29 cellular contexts compared by ENCODE assay signal in the genomic region with DNA sequence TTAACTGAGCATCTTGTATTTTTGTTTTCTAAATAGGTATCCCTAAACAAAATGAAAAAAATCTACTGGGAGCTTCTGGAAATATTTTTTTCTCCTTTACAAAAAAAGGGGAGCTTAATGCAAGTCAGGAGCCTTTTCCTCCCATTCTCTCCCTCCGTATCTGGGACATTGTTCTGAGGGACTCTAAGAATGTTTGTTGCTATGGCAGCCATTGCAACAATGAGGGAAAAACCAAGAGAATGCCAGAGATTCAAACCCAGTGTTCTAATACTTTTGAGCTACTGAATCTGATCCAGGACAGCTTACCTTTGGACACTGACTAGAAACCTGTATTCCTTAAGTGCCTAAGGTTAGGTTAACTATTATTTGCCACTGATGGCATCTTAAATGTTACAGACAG.
DNase-seq lines count a peak whose midpoint lies in the region; ATAC-seq, FAIRE-seq and TF ChIP-seq lines count a peak whose summit lies in the region.
"Had no signal": no experiment of that assay in that cellular context is flagged by ENCODE, and none has a peak within 500 bp of the region (broad histone marks: within the 10 kb centered on the region; RNA-seq: fewer than 3 reads in every experiment).

No MANE protein-coding gene starts in this region.

- no peak overlapping the region for H2BK5ac ChIP-seq in H1 (ENCODE audit: low read depth, low read length)
- no peak overlapping the region for H2BK5ac ChIP-seq in trophoblast cell (ENCODE audit: low read depth, low read length, poor library complexity)

- H3K4me2 ChIP-seq in H1 (ENCODE audit: insufficient read depth in 1 of 2, low read depth in 2 of 2, low read length in 2 of 2) (peak overlapping the region in 1 of 2 experiments; percentile 30; a peak in 1 of 4 replicates), trophoblast cell (ENCODE audit: low read length) (no peak overlapping the region)
- H3K4me2 ChIP-seq: BLaER1 treated with 17β-estradiol and CSF1 and Interleukin-3, amounts not matched to agents 10 nM and 100 nM had no signal

- H3K27ac ChIP-seq in H1 (ENCODE audit: low read depth, low read length) (no peak overlapping the region), iPS-18a (ENCODE audit: low read length) (peak overlapping the region; percentile 54), trophoblast cell (ENCODE audit: low read depth, low read length) (no peak overlapping the region)
- H3K27ac ChIP-seq: BLaER1 treated with 17β-estradiol and CSF1 and Interleukin-3, amounts not matched to agents 10 nM and 100 nM; epithelial cell of prostate; ovary; right lobe of liver; thoracic aorta; VCaP had no signal

- H3K9ac ChIP-seq in H1 (replicated peaks in 1 of 4; ENCODE audit: extremely low read depth in 1 of 4, low read depth in 3 of 4, low read length in 3 of 4) = no peak overlapping the region
- peak overlapping the region; percentile 37 for H3K9ac ChIP-seq in iPS-18a (ENCODE audit: low read length)
- H3K9ac ChIP-seq in trophoblast cell (ENCODE audit: low read length) = no peak overlapping the region
- H3K9ac ChIP-seq: BLaER1 treated with 17β-estradiol and CSF1 and Interleukin-3, amounts not matched to agents 10 nM and 100 nM had no signal

- intact Hi-C loops in activated CD8-positive, alpha-beta T cell treated with anti-CD3 and anti-CD28 coated beads for 36 hours (cut with micrococcal nuclease) = no loop called here

- no peak overlapping the region for H2AFZ ChIP-seq in H1 (ENCODE audit: low read length)
- H2AFZ ChIP-seq in trophoblast cell (ENCODE audit: insufficient read depth, low read length, poor library complexity) = no peak overlapping the region

- no peak overlapping the region for H4K91ac ChIP-seq in H1 (replicated peaks; ENCODE audit: insufficient read length, low read length)
- H4K91ac ChIP-seq in trophoblast cell (ENCODE audit: low read depth, low read length) = no peak overlapping the region

- H2BK120ac ChIP-seq in H1 (replicated peaks; ENCODE audit: low read depth, low read length) (no peak overlapping the region), trophoblast cell (ENCODE audit: insufficient read depth, low read length, poor library complexity) (no peak overlapping the region)

- no peak overlapping the region for H4K12ac ChIP-seq in trophoblast cell (ENCODE audit: low read depth, low read length)

- H3K4ac ChIP-seq in H1 (replicated peaks; ENCODE audit: insufficient read length, low read depth, low read length) (no peak overlapping the region), trophoblast cell (ENCODE audit: low read depth, low read length) (no peak overlapping the region)

- TF ChIP-seq RAD21 in H1 (IDR thresholded peaks at IDR 0.05 in 1 of 2, conservative IDR thresholded peaks at IDR 0.05 in 1 of 2; ENCODE audit: low read depth in 2 of 2, low read length in 2 of 2) = no peak

- H3K36me3 ChIP-seq in H1 (ENCODE audit: control insufficient read depth in 2 of 4, insufficient read depth in 4 of 4, low read length in 3 of 4) (no peaks in the 10 kb centered on the region), iPS-18a (ENCODE audit: control insufficient read depth, low read depth, low read length) (no peaks in the 10 kb centered on the region), trophoblast cell (ENCODE audit: control insufficient read depth in 1 of 2, insufficient read depth in 2 of 2, low read length in 2 of 2) (no peaks in the 10 kb centered on the region)
- H3K36me3 ChIP-seq: BLaER1 treated with 17β-estradiol and CSF1 and Interleukin-3, amounts not matched to agents 10 nM and 100 nM; ovary; right lobe of liver; thoracic aorta had no signal

- POLR2A ChIA-PET in H1 (lab: Charles Lee; ENCODE audit: partially characterized antibody) = no interaction called here
- POLR2A ChIA-PET in activated CD8-positive, alpha-beta T cell treated with anti-CD3 and anti-CD28 coated beads for 36 hours (lab: Charles Lee) = no interaction called here
- POLR2A ChIA-PET in naive thymus-derived CD8-positive, alpha-beta T cell (lab: Charles Lee) = no interaction called here

- WGBS in H1 (ENCODE audit: extremely low coverage in 1 of 2, insufficient coverage in 1 of 2, insufficient read length in 1 of 2, insufficient replicate concordance in 2 of 2, low coverage in 1 of 2, low lambda C conversion rate in 2 of 2, missing lambda C conversion rate in 1 of 2), 2 experiments = 28% methylated on average over 1 of the region's 1 CpG; no CpG with 5 or more reads in 1 of the 2 experiments
- no CpG with 5 or more reads among the region's 1 CpG for WGBS in trophoblast cell (ENCODE audit: extremely low coverage, insufficient coverage, insufficient read length)

- H4K20me1 ChIP-seq in H1 (replicated peaks in 1 of 2; ENCODE audit: control insufficient read depth in 1 of 2, insufficient read depth in 2 of 2, low read length in 2 of 2) = no peaks in the 10 kb centered on the region
- H4K20me1 ChIP-seq: BLaER1 treated with 17β-estradiol and CSF1 and Interleukin-3, amounts not matched to agents 10 nM and 100 nM had no signal

- no peaks in the 10 kb centered on the region for H3K27me3 Mint-ChIP-seq in activated CD8-positive, alpha-beta T cell treated with anti-CD3 and anti-CD28 coated beads for 36 hours
- no peaks in the 10 kb centered on the region for H3K27me3 Mint-ChIP-seq in naive thymus-derived CD8-positive, alpha-beta T cell
- H3K27me3 Mint-ChIP-seq: activated CD4-positive, alpha-beta T cell treated with anti-CD3 and anti-CD28 coated beads, Interleukin-2, amount 10 ng/mL, durations not matched to agents 7 days and 5 days; activated CD8-positive, alpha-beta memory T cell treated with anti-CD3 and anti-CD28 coated beads, Interleukin-2, amount 10 ng/mL, durations not matched to agents 7 days and 5 days; activated naive CD4-positive, alpha-beta T cell treated with anti-CD3 and anti-CD28 coated beads, Interleukin-2, amount 10 ng/mL, durations not matched to agents 7 days and 5 days; dendritic cell treated with granulocyte-macrophage colony-stimulating factor and Interleukin-4, amounts not matched to agents 40 ng/mL and 50 ng/mL, for 4 days; memory B cell; naive thymus-derived CD4-positive, alpha-beta T cell had no signal

- H3K4me3 ChIP-seq in H1 (ENCODE audit: extremely low read depth in 1 of 4, insufficient read depth in 2 of 4, low read depth in 3 of 4, low read length in 4 of 4) (no peak overlapping the region), iPS-18a (ENCODE audit: low read length) (no peak overlapping the region), trophoblast cell (ENCODE audit: low read depth, low read length) (no peak overlapping the region)
- H3K4me3 ChIP-seq: BLaER1 treated with 17β-estradiol and CSF1 and Interleukin-3, amounts not matched to agents 10 nM and 100 nM; ovary; right lobe of liver; thoracic aorta had no signal

- no peak for TF ChIP-seq CTCF in H1 (IDR thresholded peaks at IDR 0.05; ENCODE audit: control extremely low read depth in 1 of 3, insufficient read depth in 1 of 3, low read depth in 1 of 3, low read length in 3 of 3)
- no peak for TF ChIP-seq CTCF in activated CD8-positive, alpha-beta T cell treated with anti-CD3 and anti-CD28 coated beads for 36 hours (IDR thresholded peaks at IDR 0.05)

- no peak overlapping the region for H3K4me3 Mint-ChIP-seq in activated CD8-positive, alpha-beta T cell treated with anti-CD3 and anti-CD28 coated beads for 36 hours
- H3K4me3 Mint-ChIP-seq in naive thymus-derived CD8-positive, alpha-beta T cell = no peak overlapping the region
- H3K4me3 Mint-ChIP-seq: activated CD4-positive, alpha-beta T cell treated with anti-CD3 and anti-CD28 coated beads, Interleukin-2, amount 10 ng/mL, durations not matched to agents 7 days and 5 days; activated CD8-positive, alpha-beta memory T cell treated with anti-CD3 and anti-CD28 coated beads, Interleukin-2, amount 10 ng/mL, durations not matched to agents 7 days and 5 days; activated naive CD4-positive, alpha-beta T cell treated with anti-CD3 and anti-CD28 coated beads, Interleukin-2, amount 10 ng/mL, durations not matched to agents 7 days and 5 days; activated T-cell treated with anti-CD3 and anti-CD28 coated beads, Interleukin-2, amount 50 U/mL, for 72 hours; dendritic cell treated with granulocyte-macrophage colony-stimulating factor and Interleukin-4, amounts not matched to agents 40 ng/mL and 50 ng/mL, for 4 days; memory B cell; naive thymus-derived CD4-positive, alpha-beta T cell had no signal

- no peak overlapping the region for H4K5ac ChIP-seq in H1 (ENCODE audit: insufficient read length, low read depth, low read length)

- H2AK5ac ChIP-seq in H1 (ENCODE audit: low read depth, low read length) = no peak overlapping the region
- H2AK5ac ChIP-seq in trophoblast cell (ENCODE audit: low read length) = no peak overlapping the region

- CTCF ChIA-PET in H1 (lab: Charles Lee; ENCODE audit: partially characterized antibody) = interaction anchor here (1.0 kb wide), 1 partner anchor 40 kb away, joined by 4 read pairs; no protein-coding TSS in a partner anchor
- CTCF ChIA-PET in activated CD8-positive, alpha-beta T cell treated with anti-CD3 and anti-CD28 coated beads for 36 hours (lab: Charles Lee) = no interaction called here

- no peak overlapping the region for H3K23ac ChIP-seq in H1 (ENCODE audit: insufficient read length)
- no peak overlapping the region for H3K23ac ChIP-seq in trophoblast cell (ENCODE audit: low read length)

- H3K27ac Mint-ChIP-seq in activated CD8-positive, alpha-beta T cell treated with anti-CD3 and anti-CD28 coated beads for 36 hours = no peak overlapping the region
- no peak overlapping the region for H3K27ac Mint-ChIP-seq in naive thymus-derived CD8-positive, alpha-beta T cell
- H3K27ac Mint-ChIP-seq: activated CD4-positive, alpha-beta T cell treated with anti-CD3 and anti-CD28 coated beads, Interleukin-2, amount 10 ng/mL, durations not matched to agents 7 days and 5 days; activated CD8-positive, alpha-beta memory T cell treated with anti-CD3 and anti-CD28 coated beads, Interleukin-2, amount 10 ng/mL, durations not matched to agents 7 days and 5 days; activated naive CD4-positive, alpha-beta T cell treated with anti-CD3 and anti-CD28 coated beads, Interleukin-2, amount 10 ng/mL, durations not matched to agents 7 days and 5 days; activated T-cell treated with anti-CD3 and anti-CD28 coated beads, Interleukin-2, amount 50 U/mL, for 72 hours; dendritic cell treated with granulocyte-macrophage colony-stimulating factor and Interleukin-4, amounts not matched to agents 40 ng/mL and 50 ng/mL, for 4 days; memory B cell; naive thymus-derived CD4-positive, alpha-beta T cell had no signal

- ATAC-seq in activated CD8-positive, alpha-beta T cell treated with anti-CD3 and anti-CD28 coated beads for 36 hours = no peak
- ATAC-seq in naive thymus-derived CD8-positive, alpha-beta T cell = no peak
- ATAC-seq: activated CD8-positive, alpha-beta memory T cell treated with anti-CD3 and anti-CD28 coated beads, Interleukin-2, amount 10 ng/mL, durations not matched to agents 7 days and 5 days; activated T-cell treated with anti-CD3 and anti-CD28 coated beads, Interleukin-2, amount 50 U/mL, for 72 hours; naive thymus-derived CD4-positive, alpha-beta T cell; SK-N-SH treated with all-trans-retinoic acid at 6 μM for 48 hours had no signal

- no peak overlapping the region for H2BK20ac ChIP-seq in H1 (ENCODE audit: low read length)

- H4K8ac ChIP-seq in H1 (ENCODE audit: extremely low read depth, insufficient read depth, low read length) (no peak overlapping the region), trophoblast cell (ENCODE audit: low read depth, low read length) (no peak overlapping the region)

- H2BK15ac ChIP-seq in H1 (ENCODE audit: low read length) = no peak overlapping the region

- H3K9me3 Mint-ChIP-seq in activated CD8-positive, alpha-beta T cell treated with anti-CD3 and anti-CD28 coated beads for 36 hours = no peaks in the 10 kb centered on the region
- peaks cover 0 to 22% (median 5%) of the 10 kb centered on the region in 9 donors for H3K9me3 Mint-ChIP-seq in naive thymus-derived CD8-positive, alpha-beta T cell
- H3K9me3 Mint-ChIP-seq: activated CD4-positive, alpha-beta T cell treated with anti-CD3 and anti-CD28 coated beads, Interleukin-2, amount 10 ng/mL, durations not matched to agents 7 days and 5 days; activated naive CD4-positive, alpha-beta T cell treated with anti-CD3 and anti-CD28 coated beads, Interleukin-2, amount 10 ng/mL, durations not matched to agents 7 days and 5 days had no signal

- FAIRE-seq in H1 (lab: Jason Lieb, UNC) = peak; percentile 72
- FAIRE-seq: frontal cortex, GM12891 had no signal

- H3K79me2 ChIP-seq in H1 (ENCODE audit: control insufficient read depth in 1 of 2, insufficient read depth in 2 of 2, low read length in 2 of 2) (no peaks in the 10 kb centered on the region), trophoblast cell (ENCODE audit: control insufficient read depth, insufficient read depth, low read length, poor library complexity) (no peaks in the 10 kb centered on the region)

- H3K56ac ChIP-seq in H1 (replicated peaks; ENCODE audit: insufficient read length, low read depth, low read length) = no peak overlapping the region

- no peaks in the 10 kb centered on the region for H3K79me1 ChIP-seq in H1 (ENCODE audit: low read depth, low read length)
- H3K79me1 ChIP-seq in trophoblast cell (ENCODE audit: low read length) = no peaks in the 10 kb centered on the region

- H3K4me1 Mint-ChIP-seq in activated CD8-positive, alpha-beta T cell treated with anti-CD3 and anti-CD28 coated beads for 36 hours (ENCODE audit: low read depth) = no peaks in the 10 kb centered on the region
- H3K4me1 Mint-ChIP-seq in naive thymus-derived CD8-positive, alpha-beta T cell = no peaks in the 10 kb centered on the region
- H3K4me1 Mint-ChIP-seq: activated CD4-positive, alpha-beta T cell treated with anti-CD3 and anti-CD28 coated beads, Interleukin-2, amount 10 ng/mL, durations not matched to agents 7 days and 5 days; activated CD8-positive, alpha-beta memory T cell treated with anti-CD3 and anti-CD28 coated beads, Interleukin-2, amount 10 ng/mL, durations not matched to agents 7 days and 5 days; activated naive CD4-positive, alpha-beta T cell treated with anti-CD3 and anti-CD28 coated beads, Interleukin-2, amount 10 ng/mL, durations not matched to agents 7 days and 5 days; memory B cell; naive thymus-derived CD4-positive, alpha-beta T cell had no signal

- H3K4me1 ChIP-seq in H1 (replicated peaks in 1 of 4; ENCODE audit: control insufficient read depth in 3 of 4, insufficient read depth in 4 of 4, low read length in 3 of 4) (no peaks in the 10 kb centered on the region; a peak in 1 of 7 replicates), iPS-18a (ENCODE audit: control insufficient read depth, low read depth, low read length) (peaks cover 10% of the 10 kb centered on the region), trophoblast cell (ENCODE audit: control insufficient read depth in 1 of 2, insufficient read depth in 2 of 2, low read length in 2 of 2) (no peaks in the 10 kb centered on the region)
- H3K4me1 ChIP-seq: BLaER1 treated with 17β-estradiol and CSF1 and Interleukin-3, amounts not matched to agents 10 nM and 100 nM; right lobe of liver had no signal

- H3K14ac ChIP-seq in H1 (ENCODE audit: insufficient read length) (no peak overlapping the region), trophoblast cell (ENCODE audit: low read length) (no peak overlapping the region)

- H3K18ac ChIP-seq in H1 (ENCODE audit: extremely low read depth, low read length) (no peak overlapping the region), trophoblast cell (ENCODE audit: low read length) (no peak overlapping the region)

- H3K36me3 Mint-ChIP-seq in activated CD8-positive, alpha-beta T cell treated with anti-CD3 and anti-CD28 coated beads for 36 hours (ENCODE audit: low read depth) = no peaks in the 10 kb centered on the region
- H3K36me3 Mint-ChIP-seq in naive thymus-derived CD8-positive, alpha-beta T cell = no peaks in the 10 kb centered on the region
- H3K36me3 Mint-ChIP-seq: activated CD8-positive, alpha-beta memory T cell treated with anti-CD3 and anti-CD28 coated beads, Interleukin-2, amount 10 ng/mL, durations not matched to agents 7 days and 5 days; activated naive CD4-positive, alpha-beta T cell treated with anti-CD3 and anti-CD28 coated beads, Interleukin-2, amount 10 ng/mL, durations not matched to agents 7 days and 5 days; memory B cell; naive thymus-derived CD4-positive, alpha-beta T cell had no signal

- H3K9me3 ChIP-seq in H1 (ENCODE audit: insufficient read depth in 2 of 2, low read depth in 1 of 2, low read length in 1 of 2) = 0 out of 4 replicates have a peak, but pooled peaks cover 0 to 4% of the 10 kb centered on the region in 2 experiments
- no peaks in the 10 kb centered on the region for H3K9me3 ChIP-seq in iPS-18a (ENCODE audit: control insufficient read depth, low read depth, low read length)
- H3K9me3 ChIP-seq in trophoblast cell (ENCODE audit: insufficient read depth, low read depth, low read length) = no peaks in the 10 kb centered on the region
- H3K9me3 ChIP-seq: ovary, right lobe of liver, thoracic aorta had no signal

- H3K27me3 ChIP-seq in H1 (replicated peaks in 1 of 4; ENCODE audit: control insufficient read depth in 3 of 4, extremely low read depth in 1 of 4, insufficient read depth in 3 of 4, low read length in 3 of 4) = no peaks in the 10 kb centered on the region
- no peaks in the 10 kb centered on the region for H3K27me3 ChIP-seq in iPS-18a (ENCODE audit: control insufficient read depth, insufficient read depth, low read length)
- H3K27me3 ChIP-seq in trophoblast cell (ENCODE audit: insufficient read depth, low read length) = no peaks in the 10 kb centered on the region
- H3K27me3 ChIP-seq: BLaER1 treated with 17β-estradiol and CSF1 and Interleukin-3, amounts not matched to agents 10 nM and 100 nM; ovary; right lobe of liver had no signal

- no peak for TF ChIP-seq EP300 in H1 (IDR thresholded peaks at IDR 0.05; ENCODE audit: borderline replicate concordance in 1 of 2, low read depth in 2 of 2, low read length in 2 of 2)

- H2BK12ac ChIP-seq in H1 (ENCODE audit: low read depth, low read length) (no peak overlapping the region), trophoblast cell (ENCODE audit: low read length) (no peak overlapping the region)

- no peak for TF ChIP-seq POLR2A in H1 (IDR thresholded peaks at IDR 0.05; ENCODE audit: control extremely low read depth in 1 of 2, low read depth in 2 of 2, low read length in 2 of 2)
- TF ChIP-seq POLR2A in erythroblast (IDR thresholded peaks at IDR 0.05; ENCODE audit: low read length) = no peak

- DNase-seq in M059J (ENCODE audit: low read depth) = peak; percentile 1
- peak in 1 of 2 experiments; percentile 5 for DNase-seq in H1 (ENCODE audit: low read depth in 1 of 2, low spot score in 2 of 2)
- DNase-seq in trophoblast cell = peak; percentile 1 to 79
- DNase-seq in DMS153 treated with DMSO at 0.1 percent for 48 hours (lab: John Stamatoyannopoulos, UW; ENCODE audit: unreplicated experiment) = no peak
- DNase-seq in activated CD8-positive, alpha-beta T cell treated with anti-CD3 and anti-CD28 coated beads for 36 hours = no peak
- no peak for DNase-seq in naive thymus-derived CD8-positive, alpha-beta T cell
- DNase-seq in erythroblast (lab: John Stamatoyannopoulos, UW) = no peak
- DNase-seq: activated CD4-positive, alpha-beta T cell treated with anti-CD3 and anti-CD28 coated beads, Interleukin-2, amount 10 ng/mL, durations not matched to agents 7 days and 5 days; activated CD8-positive, alpha-beta memory T cell treated with anti-CD3 and anti-CD28 coated beads, Interleukin-2, amount 10 ng/mL, durations not matched to agents 7 days and 5 days; activated naive CD4-positive, alpha-beta T cell treated with anti-CD3 and anti-CD28 coated beads, Interleukin-2, amount 10 ng/mL, durations not matched to agents 7 days and 5 days; activated T-cell treated with anti-CD3 and anti-CD28 coated beads, Interleukin-2, amount 50 U/mL, for 72 hours; amygdala; kidney glomerular epithelial cell; naive thymus-derived CD4-positive, alpha-beta T cell; NCI-H2081 treated with DMSO at 0.1 percent for 48 hours; OCI-M1; ovary; right lobe of liver; stimulated activated naive CD4-positive, alpha-beta T cell treated with Interleukin-2 at 50 U/mL for 16 hours had no signal

- no peaks in the 10 kb centered on the region; the same call in 1 of the 2 replicates for H3K23me2 ChIP-seq in H1 (ENCODE audit: low read depth, low read length)

Comparison
In these comparisons a context has a peak if more than half of its experiments do, and no peak if none do; other contexts are left out.
1. DNase-seq: peak in M059J (single experiment) and trophoblast cell (2 of 2); none in DMS153 treated with DMSO at 0.1 percent for 48 hours (single experiment), activated CD8-positive, alpha-beta T cell treated with anti-CD3 and anti-CD28 coated beads for 36 hours (single experiment), naive thymus-derived CD8-positive, alpha-beta T cell (0 of 10) and erythroblast (0 of 2).